In genomic region chr2:225510794-225511193, GRCh38 we compare ENCODE assay signal across 21 cellular contexts.
A peak's percentile ranks its signal among the peaks of the same experiment; 100 is the strongest.
DNase-seq lines count a peak whose midpoint lies in the region; ATAC-seq and TF ChIP-seq lines count a peak whose summit lies in the region.
"Had no signal": no experiment of that assay in that cellular context is flagged by ENCODE, and none has a peak within 500 bp of the region (broad histone marks: within the 10 kb centered on the region; RNA-seq: fewer than 3 reads in every experiment).

No MANE protein-coding gene starts in this region.

- H3K4me1 ChIP-seq in upper lobe of left lung, result no peaks in the 10 kb centered on the region
- H3K4me1 ChIP-seq: BLaER1 treated with 17β-estradiol and CSF1 and Interleukin-3, amounts not matched to agents 10 nM and 100 nM had no signal

- DNase-seq in EH (ENCODE audit: low read depth) (peak; percentile 14), M059J (ENCODE audit: low read depth) (peak; percentile 36), fibroblast of villous mesenchyme (ENCODE audit: low read depth) (peak; percentile 18), dorsolateral prefrontal cortex (no peak), upper lobe of left lung (no peak)
- DNase-seq: AML-193; Caco-2; Calu3; CD4-positive, alpha-beta T cell; CD8-positive, alpha-beta T cell; DMS79 treated with DMSO at 0.1 percent for 48 hours; EL; GDM1 had no signal

- no peak for TF ChIP-seq POLR2A in upper lobe of left lung (IDR thresholded peaks at IDR 0.05)

- no peaks in the 10 kb centered on the region for H3K9me3 ChIP-seq in upper lobe of left lung
- H3K9me3 ChIP-seq: A549; BLaER1 treated with 17β-estradiol and CSF1 and Interleukin-3, amounts not matched to agents 10 nM and 100 nM; Caco-2 had no signal

- ATAC-seq in SK-N-SH treated with all-trans-retinoic acid at 6 μM for 48 hours (no peak), GM21619 (IDR thresholded peaks at IDR 0.05; ENCODE audit: unreplicated experiment) (no peak), upper lobe of left lung (ENCODE audit: low FRiP score in 2 of 2) (no peak), HG02870 (IDR thresholded peaks at IDR 0.05; ENCODE audit: unreplicated experiment) (no peak)
- ATAC-seq: A549; CD8-positive, alpha-beta T cell; GM12878 had no signal

- H3K27ac ChIP-seq in dorsolateral prefrontal cortex, result no peak overlapping the region
- no peak overlapping the region for H3K27ac ChIP-seq in upper lobe of left lung
- H3K27ac ChIP-seq: 22Rv1; A549; BLaER1 treated with 17β-estradiol and CSF1 and Interleukin-3, amounts not matched to agents 10 nM and 100 nM; C4-2B had no signal

- WGBS in upper lobe of left lung, 2 donors, result 74 to 100% methylated on average over 1 of the region's 1 CpG

- H3K36me3 ChIP-seq in upper lobe of left lung, result no peaks in the 10 kb centered on the region
- H3K36me3 ChIP-seq: BLaER1 treated with 17β-estradiol and CSF1 and Interleukin-3, amounts not matched to agents 10 nM and 100 nM had no signal

- peaks cover 0 to 3% (median 0%) of the 10 kb centered on the region in 45 donors for H3K27me3 ChIP-seq in dorsolateral prefrontal cortex
- no peaks in the 10 kb centered on the region for H3K27me3 ChIP-seq in upper lobe of left lung
- H3K27me3 ChIP-seq: BLaER1 treated with 17β-estradiol and CSF1 and Interleukin-3, amounts not matched to agents 10 nM and 100 nM had no signal

- intact Hi-C loops in dorsolateral prefrontal cortex (cut with DNase I), result no loop called here

- TF ChIP-seq EP300 in upper lobe of left lung (IDR thresholded peaks at IDR 0.05), result no peak

- TF ChIP-seq CTCF in fibroblast of villous mesenchyme (IDR thresholded peaks at IDR 0.05; ENCODE audit: insufficient read depth, low read depth, low read length) (no peak), dorsolateral prefrontal cortex (IDR thresholded peaks at IDR 0.05 in 54 of 56, conservative IDR thresholded peaks at IDR 0.05 in 2 of 56; ENCODE audit: low read depth in 1 of 56, partially characterized antibody in 56 of 56) (no peak), upper lobe of left lung (IDR thresholded peaks at IDR 0.05) (no peak)

- H3K4me3 ChIP-seq in fibroblast of villous mesenchyme (ENCODE audit: low read depth, low read length), result no peak overlapping the region
- H3K4me3 ChIP-seq in dorsolateral prefrontal cortex, result no peak overlapping the region
- H3K4me3 ChIP-seq in upper lobe of left lung, result no peak overlapping the region
- H3K4me3 ChIP-seq: A549; BLaER1 treated with 17β-estradiol and CSF1 and Interleukin-3, amounts not matched to agents 10 nM and 100 nM; GM12878 had no signal

TF ChIP-seq in SK-N-SH treated with all-trans-retinoic acid at 6 μM for 48 hours, 23 proteins besides CTCF, POLR2A, EP300 and RAD21:
- TF ChIP-seq TCF4 (CRISPR knock-in tag; IDR thresholded peaks at IDR 0.05; ENCODE audit: borderline replicate concordance), result 0 out of 2 replicates have a peak, but pooled peaks have one; percentile 19
- TF ChIP-seq ZFP3 (CRISPR knock-in tag; IDR thresholded peaks at IDR 0.05), result no peak
- peak; percentile 66 for TF ChIP-seq ISL1 (CRISPR knock-in tag; IDR thresholded peaks at IDR 0.05)
TF ChIP-seq in SK-N-SH treated with all-trans-retinoic acid at 6 μM for 48 hours: peak in this region for 2.

Comparison
In these comparisons a context has a peak if more than half of its experiments do, and no peak if none do; other contexts are left out.
1. DNase-seq: peak in EH (single experiment), M059J (single experiment) and fibroblast of villous mesenchyme (single experiment); none in dorsolateral prefrontal cortex (0 of 10) and upper lobe of left lung (0 of 2).